Comparison of ENCODE assay signal across 9 cellular contexts in genomic region chr1:56525463-56526155, GRCh38. TPM values are rescaled to one million over a fixed set of nuclear protein-coding genes. Genes with fewer than 3 reads are reported as not detected.
A peak's percentile ranks its signal among the peaks of the same experiment; 100 is the strongest.
DNase-seq lines count a peak whose midpoint lies in the region; ATAC-seq and TF ChIP-seq lines count a peak whose summit lies in the region.
"Had no signal": no experiment of that assay in that cellular context is flagged by ENCODE, and none has a peak within 500 bp of the region (broad histone marks: within the 10 kb centered on the region; RNA-seq: fewer than 3 reads in every experiment).

No MANE protein-coding gene starts in this region.

- peaks cover 2% of the 10 kb centered on the region for H3K27me3 Mint-ChIP-seq in activated naive CD8-positive, alpha-beta T cell treated with anti-CD3 and anti-CD28 coated beads, Interleukin-2, amount 50 U/mL, for 24 hours
- no peaks in the 10 kb centered on the region for H3K27me3 Mint-ChIP-seq in activated naive CD8-positive, alpha-beta T cell treated with anti-CD3 and anti-CD28 coated beads for 36 hours
- H3K27me3 Mint-ChIP-seq in CD4-positive, alpha-beta memory T cell = peaks cover 0 to 2% of the 10 kb centered on the region in 2 donors

- no peaks in the 10 kb centered on the region for H3K9me3 Mint-ChIP-seq in activated naive CD8-positive, alpha-beta T cell treated with anti-CD3 and anti-CD28 coated beads, Interleukin-2, amount 50 U/mL, for 24 hours
- H3K9me3 Mint-ChIP-seq in activated naive CD8-positive, alpha-beta T cell treated with anti-CD3 and anti-CD28 coated beads for 36 hours = no peaks in the 10 kb centered on the region
- no peaks in the 10 kb centered on the region for H3K9me3 Mint-ChIP-seq in CD4-positive, alpha-beta memory T cell

- H3K36me3 ChIP-seq in heart right ventricle = peaks cover 0 to 65% (median 33%) of the 10 kb centered on the region in 9 donors
- H3K36me3 ChIP-seq in A673 (ENCODE audit: insufficient read depth, low read length, poor library complexity, severe bottlenecking) = no peaks in the 10 kb centered on the region
- H3K36me3 ChIP-seq in CD4-positive, alpha-beta memory T cell (ENCODE audit: insufficient read depth, low read length) = no peaks in the 10 kb centered on the region

- no peak overlapping the region for H3K27ac Mint-ChIP-seq in activated naive CD8-positive, alpha-beta T cell treated with anti-CD3 and anti-CD28 coated beads, Interleukin-2, amount 50 U/mL, for 24 hours
- H3K27ac Mint-ChIP-seq in activated naive CD8-positive, alpha-beta T cell treated with anti-CD3 and anti-CD28 coated beads for 36 hours = no peak overlapping the region
- no peak overlapping the region for H3K27ac Mint-ChIP-seq in CD4-positive, alpha-beta memory T cell

- TF ChIP-seq CTCF in heart right ventricle (IDR thresholded peaks at IDR 0.05) = no peak
- TF ChIP-seq CTCF in A673 (conservative IDR thresholded peaks at IDR 0.05; ENCODE audit: low read depth, low read length) = no peak

- intact Hi-C loops in heart right ventricle (cut with DNase I) = loop anchor here in 1 of 10 donors (5.0 kb wide), 1 partner anchor 52 kb away; the partner anchor contains the start of gene PLPP3
- intact Hi-C loops in A673 (cut with micrococcal nuclease; ENCODE audit: unreplicated experiment) = no loop called here
- intact Hi-C loops in CD4-positive, alpha-beta memory T cell (cut with micrococcal nuclease) = no loop called here

- H3K27ac ChIP-seq in heart right ventricle (peak overlapping the region in 7 of 10 donors; percentile 2 to 77 (median 29)), A673 (ENCODE audit: low read depth, low read length, poor library complexity, severe bottlenecking) (no peak overlapping the region)
- H3K27ac ChIP-seq in CD4-positive, alpha-beta memory T cell (ENCODE audit: low read depth, low read length) = no peak overlapping the region
- H3K27ac ChIP-seq: C4-2B had no signal

- DNase-seq in activated naive CD8-positive, alpha-beta T cell treated with anti-CD3 and anti-CD28 coated beads, Interleukin-2, amount 50 U/mL, for 24 hours = peak; percentile 6
- DNase-seq in activated naive CD8-positive, alpha-beta T cell treated with anti-CD3 and anti-CD28 coated beads for 36 hours = no peak
- DNase-seq in NOMO-1 treated with dmso at 0.1 percent for 144 hours (lab: John Stamatoyannopoulos, UW; ENCODE audit: unreplicated experiment) = peak; percentile 76
- no peak for DNase-seq in heart right ventricle
- DNase-seq in A673 (ENCODE audit: low spot score) = no peak
- DNase-seq in NCI-H2107 (lab: John Stamatoyannopoulos, UW) = no peak
- no peak for DNase-seq in CD4-positive, alpha-beta memory T cell

- no peak overlapping the region for H3K4me3 Mint-ChIP-seq in activated naive CD8-positive, alpha-beta T cell treated with anti-CD3 and anti-CD28 coated beads, Interleukin-2, amount 50 U/mL, for 24 hours
- H3K4me3 Mint-ChIP-seq in activated naive CD8-positive, alpha-beta T cell treated with anti-CD3 and anti-CD28 coated beads for 36 hours = no peak overlapping the region
- H3K4me3 Mint-ChIP-seq in CD4-positive, alpha-beta memory T cell = no peak overlapping the region

- H3K27me3 ChIP-seq in heart right ventricle = no peaks in the 10 kb centered on the region
- H3K27me3 ChIP-seq in A673 (replicated peaks; ENCODE audit: insufficient read depth, low read depth, low read length, poor library complexity) = no peaks in the 10 kb centered on the region
- H3K27me3 ChIP-seq in CD4-positive, alpha-beta memory T cell (ENCODE audit: insufficient read depth, low read length) = no peaks in the 10 kb centered on the region

- H3K9me3 ChIP-seq in heart right ventricle = no peaks in the 10 kb centered on the region
- H3K9me3 ChIP-seq in A673 (ENCODE audit: low read depth, low read length, poor library complexity, severe bottlenecking) = no peaks in the 10 kb centered on the region
- no peaks in the 10 kb centered on the region for H3K9me3 ChIP-seq in CD4-positive, alpha-beta memory T cell (ENCODE audit: control insufficient read depth in 1 of 2, low read length in 2 of 2)

- peaks cover 16 to 98% (median 93%) of the 10 kb centered on the region in 9 donors for H3K4me1 ChIP-seq in heart right ventricle
- H3K4me1 ChIP-seq in A673 (ENCODE audit: insufficient read depth, low read length, poor library complexity, severe bottlenecking) = no peaks in the 10 kb centered on the region
- no peaks in the 10 kb centered on the region for H3K4me1 ChIP-seq in CD4-positive, alpha-beta memory T cell (ENCODE audit: insufficient read depth, low read length)

- no TSS peak for BruUV-seq in A673 (replicated peaks; lab: Mats Ljungman, UMichigan)

- peak; percentile 57 for ATAC-seq in activated naive CD8-positive, alpha-beta T cell treated with anti-CD3 and anti-CD28 coated beads, Interleukin-2, amount 50 U/mL, for 24 hours
- peak; percentile 83 for ATAC-seq in HG02981 (IDR thresholded peaks at IDR 0.05; ENCODE audit: unreplicated experiment)
- ATAC-seq in heart right ventricle = peak in 7 of 8 donors; percentile 48 to 76 (median 63)

- H3K4me3 ChIP-seq in heart right ventricle (no peak overlapping the region), A673 (ENCODE audit: low read depth, low read length, poor library complexity, severe bottlenecking) (no peak overlapping the region)
- H3K4me3 ChIP-seq in CD4-positive, alpha-beta memory T cell (ENCODE audit: low read length in 2 of 2) = no peak overlapping the region

- no peaks in the 10 kb centered on the region for H3K36me3 Mint-ChIP-seq in activated naive CD8-positive, alpha-beta T cell treated with anti-CD3 and anti-CD28 coated beads, Interleukin-2, amount 50 U/mL, for 24 hours (ENCODE audit: low read depth)
- no peaks in the 10 kb centered on the region for H3K36me3 Mint-ChIP-seq in activated naive CD8-positive, alpha-beta T cell treated with anti-CD3 and anti-CD28 coated beads for 36 hours
- no peaks in the 10 kb centered on the region for H3K36me3 Mint-ChIP-seq in CD4-positive, alpha-beta memory T cell

- CTCF ChIA-PET in A673 (lab: Charles Lee) = no interaction called here
- CTCF ChIA-PET in CD4-positive, alpha-beta memory T cell (lab: Charles Lee; ENCODE audit: partially characterized antibody) = no interaction called here

- WGBS in heart right ventricle, 2 donors = 41 to 59% methylated on average over 5 of the region's 5 CpGs

- POLR2A ChIA-PET in A673 (lab: Charles Lee; ENCODE audit: low non-redundant PET) = no interaction called here
- POLR2A ChIA-PET in CD4-positive, alpha-beta memory T cell (lab: Charles Lee; ENCODE audit: partially characterized antibody) = no interaction called here

- peaks cover 16% of the 10 kb centered on the region for H3K4me1 Mint-ChIP-seq in activated naive CD8-positive, alpha-beta T cell treated with anti-CD3 and anti-CD28 coated beads, Interleukin-2, amount 50 U/mL, for 24 hours
- peaks cover 9% of the 10 kb centered on the region for H3K4me1 Mint-ChIP-seq in activated naive CD8-positive, alpha-beta T cell treated with anti-CD3 and anti-CD28 coated beads for 36 hours
- peaks cover 0 to 1% (median 0%) of the 10 kb centered on the region in 4 donors for H3K4me1 Mint-ChIP-seq in CD4-positive, alpha-beta memory T cell

RNA-seq across cellular contexts. Expression of gene PLPP3, which starts 53.8 kb away (rescaled TPM):
- not detected for total RNA-seq in activated naive CD8-positive, alpha-beta T cell treated with anti-CD3 and anti-CD28 coated beads for 36 hours
- 100 to 1,000 TPM in 2 of 10 donors, 10 to 100 TPM in 8; 59.4 to 136 (median 81.4) TPM for total RNA-seq in heart right ventricle
- polyA plus RNA-seq in heart right ventricle = 10 to 100 TPM; 16.2 to 61.2 TPM
- 0.39 and 0.79 TPM in 2 replicates for total RNA-seq in A673 (2021)
- under 1 TPM; 0.61 to 0.94 TPM for total RNA-seq in CD4-positive, alpha-beta memory T cell
- not detected for polyA plus RNA-seq in CD4-positive, alpha-beta memory T cell

Comparison
In these comparisons a context has a peak if more than half of its experiments do, and no peak if none do; other contexts are left out.
1. DNase-seq: peak in activated naive CD8-positive, alpha-beta T cell treated with anti-CD3 and anti-CD28 coated beads, Interleukin-2, amount 50 U/mL, for 24 hours (single experiment) and NOMO-1 treated with dmso at 0.1 percent for 144 hours (single experiment); none in activated naive CD8-positive, alpha-beta T cell treated with anti-CD3 and anti-CD28 coated beads for 36 hours (single experiment), heart right ventricle (0 of 2), A673 (single experiment), NCI-H2107 (single experiment) and CD4-positive, alpha-beta memory T cell (0 of 5).
2. H3K27ac ChIP-seq: peak in heart right ventricle (7 of 10); none in A673 (single experiment) and CD4-positive, alpha-beta memory T cell (single experiment).
3. RNA of gene PLPP3, which starts 53.8 kb away (total RNA-seq): 59.4 to 136 TPM in heart right ventricle; 0.61 to 0.94 TPM in CD4-positive, alpha-beta memory T cell, 0.39 to 0.79 TPM in A673 and not detected in activated naive CD8-positive, alpha-beta T cell treated with anti-CD3 and anti-CD28 coated beads for 36 hours; every median in the first group is over 10 times any median in the second.
4. Peak in every context shown above with its lines, with median percentiles within 50 percentile points of each other: ATAC-seq.